Comparison of ENCODE assay signal across 21 cellular contexts in genomic region chr20:24378651-24379050, GRCh38.
"Had no signal": no experiment of that assay in that cellular context is flagged by ENCODE, and none has a peak within 500 bp of the region (broad histone marks: within the 10 kb centered on the region; RNA-seq: fewer than 3 reads in every experiment).

No MANE protein-coding gene starts in this region.

- H3K27me3 Mint-ChIP-seq: activated CD4-positive, alpha-beta T cell treated with anti-CD3 and anti-CD28 coated beads for 36 hours; activated naive CD4-positive, alpha-beta T cell treated with anti-CD3 and anti-CD28 coated beads, Interleukin-2, amount 50 U/mL, for 24 hours had no signal

- H3K4me1 Mint-ChIP-seq: activated CD4-positive, alpha-beta T cell treated with anti-CD3 and anti-CD28 coated beads for 36 hours; activated naive CD4-positive, alpha-beta T cell treated with anti-CD3 and anti-CD28 coated beads, Interleukin-2, amount 50 U/mL, for 24 hours; natural killer cell; stimulated activated effector memory CD8-positive, alpha-beta T cell treated with anti-CD3 and anti-CD28 coated beads, Interleukin-12 subunit alpha, Interleukin-12 subunit beta, amount 100 ng/mL, for 72 hours had no signal

- FAIRE-seq: islet of Langerhans, small intestine had no signal

- H3K27ac ChIP-seq: adrenal gland, cardiac muscle cell, epithelial cell of prostate, pancreas, right lobe of liver, upper lobe of left lung had no signal

- H3K9me3 Mint-ChIP-seq: activated naive CD4-positive, alpha-beta T cell treated with anti-CD3 and anti-CD28 coated beads, Interleukin-2, amount 50 U/mL, for 24 hours; endodermal cell; natural killer cell; stimulated activated effector memory CD8-positive, alpha-beta T cell treated with anti-CD3 and anti-CD28 coated beads, Interleukin-12 subunit alpha, Interleukin-12 subunit beta, amount 100 ng/mL, for 72 hours; WTC11 had no signal

- H3K4me3 ChIP-seq: adrenal gland, cardiac muscle cell, lung, pancreas, right lobe of liver, stomach, upper lobe of left lung had no signal

- H3K4me1 ChIP-seq: adrenal gland, pancreas, right lobe of liver, upper lobe of left lung had no signal

- H3K36me3 ChIP-seq: adrenal gland, cardiac muscle cell, pancreas, right lobe of liver, stomach, upper lobe of left lung had no signal

- DNase-seq: activated CD4-positive, alpha-beta T cell treated with anti-CD3 and anti-CD28 coated beads for 36 hours; activated CD4-positive, alpha-beta T cell treated with anti-CD3 and anti-CD28 coated beads, Interleukin-2, amount 50 U/mL, for 48 hours; activated gamma-delta T cell; adrenal gland; dorsolateral prefrontal cortex; endodermal cell; hippocampal formation; natural killer cell; pancreas; right lobe of liver; small intestine; stimulated activated CD4-positive, alpha-beta T cell treated with anti-CD3 and anti-CD28 coated beads, Interleukin-4, amount 100 ng/mL, for 1 hour; stomach; upper lobe of left lung had no signal

- H3K4me3 Mint-ChIP-seq: activated CD4-positive, alpha-beta T cell treated with anti-CD3 and anti-CD28 coated beads for 36 hours; activated naive CD4-positive, alpha-beta T cell treated with anti-CD3 and anti-CD28 coated beads, Interleukin-2, amount 50 U/mL, for 24 hours; endodermal cell; natural killer cell; stimulated activated effector memory CD8-positive, alpha-beta T cell treated with anti-CD3 and anti-CD28 coated beads, Interleukin-12 subunit alpha, Interleukin-12 subunit beta, amount 100 ng/mL, for 72 hours; WTC11 had no signal

- H3K9me3 ChIP-seq: adrenal gland, pancreas, right lobe of liver, stomach, upper lobe of left lung had no signal

- ATAC-seq: activated CD4-positive, alpha-beta T cell treated with anti-CD3 and anti-CD28 coated beads for 36 hours; right lobe of liver; stimulated activated effector memory CD8-positive, alpha-beta T cell treated with anti-CD3 and anti-CD28 coated beads, Interleukin-12 subunit alpha, Interleukin-12 subunit beta, amount 100 ng/mL, for 72 hours; WTC11 had no signal

- H3K36me3 Mint-ChIP-seq: activated naive CD4-positive, alpha-beta T cell treated with anti-CD3 and anti-CD28 coated beads, Interleukin-2, amount 50 U/mL, for 24 hours; natural killer cell; stimulated activated effector memory CD8-positive, alpha-beta T cell treated with anti-CD3 and anti-CD28 coated beads, Interleukin-12 subunit alpha, Interleukin-12 subunit beta, amount 100 ng/mL, for 72 hours; WTC11 had no signal

- H3K27me3 ChIP-seq: adrenal gland, pancreas, right lobe of liver, stomach, upper lobe of left lung had no signal

- H3K27ac Mint-ChIP-seq: activated CD4-positive, alpha-beta T cell treated with anti-CD3 and anti-CD28 coated beads for 36 hours; activated naive CD4-positive, alpha-beta T cell treated with anti-CD3 and anti-CD28 coated beads, Interleukin-2, amount 50 U/mL, for 24 hours; endodermal cell; natural killer cell; stimulated activated effector memory CD8-positive, alpha-beta T cell treated with anti-CD3 and anti-CD28 coated beads, Interleukin-12 subunit alpha, Interleukin-12 subunit beta, amount 100 ng/mL, for 72 hours; WTC11 had no signal
